In genomic region chr17:27279132-27279531, GRCh38 we compare ENCODE assay signal across 1 cellular context. TPM values are rescaled to one million over a fixed set of nuclear protein-coding genes. Genes with fewer than 3 reads are reported as not detected.
DNase-seq lines count a peak whose midpoint lies in the region; ATAC-seq, FAIRE-seq and TF ChIP-seq lines count a peak whose summit lies in the region.
"Not testable (repeated sequence)": the region's sequence is repeated elsewhere in the genome, so short reads cannot be mapped to it uniquely, and the experiment has no call there.

No MANE protein-coding gene starts in this region.

- H3K36me3 ChIP-seq in HepG2 (replicated peaks in 1 of 2; ENCODE audit: control insufficient read depth in 1 of 2, insufficient read depth in 2 of 2, low read length in 2 of 2), result not testable (repeated sequence)

- not testable (repeated sequence) for BruUV-seq in HepG2 (replicated peaks; lab: Mats Ljungman, UMichigan)

- H3K27ac ChIP-seq in HepG2 (ENCODE audit: extremely low read length, insufficient read depth, low read length), result not testable (repeated sequence)

- not testable (repeated sequence) for H3K27me3 ChIP-seq in HepG2 (ENCODE audit: control insufficient read depth in 1 of 2, insufficient read depth in 2 of 2, low read length in 2 of 2)

- intact Hi-C loops in HepG2 (cut with micrococcal nuclease; ENCODE audit: unreplicated experiment), result not testable (repeated sequence)

- ATAC-seq in HepG2, result not testable (repeated sequence)

- not testable (repeated sequence) for TF ChIP-seq CTCF in HepG2 (CRISPR knock-in tag; IDR thresholded peaks at IDR 0.05)

- WGBS in HepG2 (ENCODE audit: low lambda C conversion rate), result 18% methylated on average over 3 of the region's 3 CpGs

- not testable (repeated sequence) for H3K79me2 ChIP-seq in HepG2 (ENCODE audit: insufficient read depth, low read length)

- POLR2A ChIA-PET in HepG2 (lab: Yijun Ruan, JAX), result interaction anchor here (2.3 kb wide), 1 partner anchor 15 kb away, joined by 11 read pairs; the partner anchor contains the start of gene WSB1

- in situ Hi-C loops in HepG2 (cut with HindIII; ENCODE audit: extremely low pct_ligation_motif_present, low pct_unique_long_range_greater_than_20kb), result not testable (repeated sequence)

- not testable (repeated sequence) for H3K4me3 ChIP-seq in HepG2 (replicated peaks in 1 of 3; ENCODE audit: insufficient read depth in 1 of 3, low read depth in 2 of 3, low read length in 3 of 3)

- not testable (repeated sequence) for H3K9me3 ChIP-seq in HepG2 (ENCODE audit: low read length)

- not testable (repeated sequence) for H3K9ac ChIP-seq in HepG2 (ENCODE audit: insufficient read depth, low read depth, low read length)

- H3K4me1 ChIP-seq in HepG2 (ENCODE audit: insufficient read depth, low read length), result peaks cover 17% of the 10 kb centered on the region

- TF ChIP-seq RAD21 in HepG2 (CRISPR knock-in tag; IDR thresholded peaks at IDR 0.05), result not testable (repeated sequence)

- H4K20me1 ChIP-seq in HepG2 (ENCODE audit: insufficient read depth, low read length), result not testable (repeated sequence)

- not testable (repeated sequence) for TF ChIP-seq EP300 in HepG2 (IDR thresholded peaks at IDR 0.05; ENCODE audit: low read depth in 2 of 2, low read length in 2 of 2); HepG2 (CRISPR knock-in tag; IDR thresholded peaks at IDR 0.05; ENCODE audit: borderline replicate concordance)

- peak; percentile 31 for DNase-seq in HepG2 (ENCODE audit: low spot score)

- CTCF ChIA-PET in HepG2 (lab: Yijun Ruan, JAX; ENCODE audit: low intra/inter-chr PET ratio, low total read pairs), result not testable (repeated sequence)

- not testable (repeated sequence) for H3K4me2 ChIP-seq in HepG2 (ENCODE audit: low read depth, low read length)

- TF ChIP-seq POLR2A in HepG2 (IDR thresholded peaks at IDR 0.05; ENCODE audit: insufficient read depth in 1 of 2, low read depth in 2 of 2, low read length in 2 of 2), result not testable (repeated sequence)

- not testable (repeated sequence) for FAIRE-seq in HepG2 (lab: Jason Lieb, UNC)

- not testable (repeated sequence) for H2AFZ ChIP-seq in HepG2 (ENCODE audit: low read length)

TF ChIP-seq in HepG2, 621 proteins besides CTCF, POLR2A, EP300 and RAD21 (continues in another document):
- TF ChIP-seq SP5 (CRISPR knock-in tag; IDR thresholded peaks at IDR 0.05; ENCODE audit: borderline replicate concordance, low read depth), result peak; percentile 29; the same call in 1 of the 2 replicates
- peak; percentile 43; the same call in 1 of the 2 replicates for TF ChIP-seq THRA (CRISPR knock-in tag; IDR thresholded peaks at IDR 0.05; ENCODE audit: borderline replicate concordance)
- TF ChIP-seq RXRA (CRISPR knock-in tag; IDR thresholded peaks at IDR 0.05), result 0 out of 2 replicates have a peak, but pooled peaks have one; percentile 29
- TF ChIP-seq SOX6, SOX13 (IDR thresholded peaks at IDR 0.05): not testable (repeated sequence)
- TF ChIP-seq SOX6 (CRISPR knock-in tag; IDR thresholded peaks at IDR 0.05), result peak; percentile 32; the same call in 1 of the 2 replicates
- peak; percentile 78 for TF ChIP-seq CEBPG (CRISPR knock-in tag; IDR thresholded peaks at IDR 0.05)
- TF ChIP-seq GATAD2A (CRISPR knock-in tag; IDR thresholded peaks at IDR 0.05), result peak; percentile 38; the same call in 1 of the 2 replicates
- 0 out of 2 replicates have a peak, but pooled peaks have one; percentile 13 for TF ChIP-seq ZNF121 (CRISPR knock-in tag; IDR thresholded peaks at IDR 0.05)
- TF ChIP-seq ZNF362 (CRISPR knock-in tag; IDR thresholded peaks at IDR 0.05; ENCODE audit: borderline replicate concordance), result 0 out of 2 replicates have a peak, but pooled peaks have one; percentile 28
- TF ChIP-seq ZNF770 (CRISPR knock-in tag; IDR thresholded peaks at IDR 0.05), result peak; percentile 98
- peak; percentile 56; the same call in 1 of the 2 replicates for TF ChIP-seq CEBPB (IDR thresholded peaks at IDR 0.05; ENCODE audit: borderline replicate concordance, low read depth, low read length)
- peak; percentile 57; the same call in 1 of the 2 replicates for TF ChIP-seq ZMYM3 (CRISPR knock-in tag; IDR thresholded peaks at IDR 0.05)
- TF ChIP-seq SALL1 (CRISPR knock-in tag; IDR thresholded peaks at IDR 0.05), result 0 out of 2 replicates have a peak, but pooled peaks have one; percentile 17
- TF ChIP-seq SOX5 (CRISPR knock-in tag; IDR thresholded peaks at IDR 0.05; ENCODE audit: borderline replicate concordance), result peak; percentile 31; the same call in 1 of the 2 replicates
- TF ChIP-seq FOSL2 (CRISPR knock-in tag; IDR thresholded peaks at IDR 0.05), result peak; percentile 91
- peak; percentile 26; the same call in 1 of the 2 replicates for TF ChIP-seq FOXK1 (CRISPR knock-in tag; IDR thresholded peaks at IDR 0.05; ENCODE audit: borderline replicate concordance, low read depth)
- peak; percentile 46 for TF ChIP-seq NR2F6 (IDR thresholded peaks at IDR 0.05)
- peak; percentile 90 for TF ChIP-seq NR2F6 (CRISPR knock-in tag; IDR thresholded peaks at IDR 0.05)
- peak; percentile 74 for TF ChIP-seq RARA (CRISPR knock-in tag; IDR thresholded peaks at IDR 0.05)
- 0 out of 2 replicates have a peak, but pooled peaks have one; percentile 26 for TF ChIP-seq TBX2 (CRISPR knock-in tag; IDR thresholded peaks at IDR 0.05; ENCODE audit: borderline replicate concordance)
- peak; percentile 26; the same call in 1 of the 2 replicates for TF ChIP-seq KDM1A (CRISPR knock-in tag; IDR thresholded peaks at IDR 0.05)
- peak in 1 of 2 experiments; percentile 23; a peak in 1 of 4 replicates for TF ChIP-seq SOX13 (CRISPR knock-in tag; conservative IDR thresholded peaks at IDR 0.05 in 1 of 2, IDR thresholded peaks at IDR 0.05 in 1 of 2)

RNA-seq across cellular contexts. Expression of gene WSB1, which starts 14.8 kb away (rescaled TPM):
- 81.3 and 93.3 TPM in 2 replicates for total RNA-seq in HepG2 (2016; rRNA removed; fragmentation: Illumina TruSeq; extraction: Trizol)
- 26.6 and 31.7 TPM in 2 replicates for total RNA-seq in HepG2 (2016; cell fraction: cytosol; rRNA removed; fragmentation: Illumina TruSeq; extraction: Trizol; ENCODE audit: low read depth)
- total RNA-seq in HepG2 (2016; cell fraction: insoluble cytoplasmic fraction; rRNA removed; fragmentation: Illumina TruSeq; extraction: Trizol), result 77.2 and 87.4 TPM in 2 replicates
- 21.0 and 21.8 TPM in 2 replicates for total RNA-seq in HepG2 (2016; cell fraction: membrane; rRNA removed; fragmentation: Illumina TruSeq; extraction: Trizol)
- total RNA-seq in HepG2 (2016; cell fraction: nucleus; rRNA removed; fragmentation: Illumina TruSeq; extraction: Trizol), result 85.9 and 97.4 TPM in 2 replicates
- 253 and 294 TPM in 2 replicates for polyA plus RNA-seq in HepG2 (2011; rRNA removed)
- polyA plus RNA-seq in HepG2 (2011; cell fraction: cytosol; rRNA removed), result 120 and 143 TPM in 2 replicates
- polyA plus RNA-seq in HepG2 (2011; cell fraction: nucleus; rRNA removed), result 1,276 and 1,394 TPM in 2 replicates
- polyA plus RNA-seq in HepG2 (2012), result 89.4 and 114 TPM in 2 replicates
- polyA plus RNA-seq in HepG2 (2016; cell fraction: cytosol; fragmentation: Illumina TruSeq; extraction: Trizol; ENCODE audit: low read depth), result 1.8 and 1.9 TPM in 2 replicates
- polyA plus RNA-seq in HepG2 (2016; cell fraction: insoluble cytoplasmic fraction; fragmentation: Illumina TruSeq; extraction: Trizol; ENCODE audit: low read depth), result 71.2 and 71.6 TPM in 2 replicates
- 3.9 and 4.5 TPM in 2 replicates for polyA plus RNA-seq in HepG2 (2016; cell fraction: membrane; fragmentation: Illumina TruSeq; extraction: Trizol; ENCODE audit: low read depth)
- polyA plus RNA-seq in HepG2 (2016; cell fraction: nucleus; fragmentation: Illumina TruSeq; extraction: Trizol; ENCODE audit: insufficient read depth, low read depth), result 181 and 184 TPM in 2 replicates
- 35.0 and 79.1 TPM in 2 replicates for polyA minus RNA-seq in HepG2 (2011; rRNA and poly(A)+ RNA removed; ENCODE audit: low replicate concordance)
- polyA minus RNA-seq in HepG2 (2011; cell fraction: cytosol; rRNA and poly(A)+ RNA removed), result 52.6 and 57.0 TPM in 2 replicates
- 216 and 246 TPM in 2 replicates for polyA minus RNA-seq in HepG2 (2011; cell fraction: nucleus; rRNA and poly(A)+ RNA removed)
